Comparison of ENCODE assay signal across 21 cellular contexts in genomic region chr10:21603721-21604120, GRCh38.
"Had no signal": no experiment of that assay in that cellular context is flagged by ENCODE, and none has a peak within 500 bp of the region (broad histone marks: within the 10 kb centered on the region; RNA-seq: fewer than 3 reads in every experiment).

No MANE protein-coding gene starts in this region.

- H3K27me3 ChIP-seq: heart left ventricle, pancreas, right lobe of liver, testis, tibial nerve, upper lobe of right lung, vagina had no signal

- ATAC-seq: heart left ventricle; left lobe of liver; natural killer cell; pancreas; right lobe of liver; stimulated activated naive B cell treated with anti-CD40 and anti-IgM and Interleukin-4, amounts not matched to agents 10 μg/mL and 1 μg/mL and 100 μg/mL, for 72 hours; stimulated activated naive CD8-positive, alpha-beta T cell treated with anti-CD3 and anti-CD28 coated beads, Interleukin-15, amount 100 ng/mL, for 72 hours; upper lobe of right lung had no signal

- H3K27me3 Mint-ChIP-seq: dendritic cell treated with granulocyte-macrophage colony-stimulating factor and Interleukin-4, amounts not matched to agents 40 ng/mL and 50 ng/mL, for 4 days; stimulated activated naive B cell treated with anti-CD40 and anti-IgM and Interleukin-4, amounts not matched to agents 10 μg/mL and 1 μg/mL and 100 μg/mL, for 72 hours; stimulated activated naive CD8-positive, alpha-beta T cell treated with anti-CD3 and anti-CD28 coated beads, Interleukin-15, amount 100 ng/mL, for 72 hours had no signal

- H3K9me3 Mint-ChIP-seq: dendritic cell treated with granulocyte-macrophage colony-stimulating factor and Interleukin-4, amounts not matched to agents 40 ng/mL and 50 ng/mL, for 4 days; stimulated activated naive CD8-positive, alpha-beta T cell treated with anti-CD3 and anti-CD28 coated beads, Interleukin-15, amount 100 ng/mL, for 72 hours had no signal

- H3K4me1 ChIP-seq: pancreas, prostate gland, testis had no signal

- DNase-seq: foreskin melanocyte; heart left ventricle; hippocampal formation; kidney glomerular epithelial cell; mammary epithelial cell; natural killer cell; occipital lobe; pancreas; right lobe of liver; stimulated activated CD4-positive, alpha-beta T cell treated with anti-CD3 and anti-CD28 coated beads, Interleukin-2, amount 100 ng/mL, for 24 hours; stimulated activated CD4-positive, alpha-beta T cell treated with anti-CD3 and anti-CD28 coated beads, Interleukin-4, amount 100 ng/mL, for 4 hours; stimulated activated naive B cell treated with anti-CD40 and anti-IgM and Interleukin-4, amounts not matched to agents 10 μg/mL and 1 μg/mL and 100 μg/mL, for 72 hours; stimulated activated naive CD8-positive, alpha-beta T cell treated with anti-CD3 and anti-CD28 coated beads, Interleukin-15, amount 100 ng/mL, for 72 hours; testis; upper lobe of right lung had no signal

- H3K27ac Mint-ChIP-seq: dendritic cell treated with granulocyte-macrophage colony-stimulating factor and Interleukin-4, amounts not matched to agents 40 ng/mL and 50 ng/mL, for 4 days; mesothelial cell of epicardium; natural killer cell; stimulated activated naive B cell treated with anti-CD40 and anti-IgM and Interleukin-4, amounts not matched to agents 10 μg/mL and 1 μg/mL and 100 μg/mL, for 72 hours had no signal

- H3K4me3 Mint-ChIP-seq: dendritic cell treated with granulocyte-macrophage colony-stimulating factor and Interleukin-4, amounts not matched to agents 40 ng/mL and 50 ng/mL, for 4 days; mesothelial cell of epicardium; natural killer cell; stimulated activated naive B cell treated with anti-CD40 and anti-IgM and Interleukin-4, amounts not matched to agents 10 μg/mL and 1 μg/mL and 100 μg/mL, for 72 hours; stimulated activated naive CD8-positive, alpha-beta T cell treated with anti-CD3 and anti-CD28 coated beads, Interleukin-15, amount 100 ng/mL, for 72 hours had no signal

- H3K36me3 ChIP-seq: pancreas, prostate gland had no signal

- H3K27ac ChIP-seq: heart left ventricle, pancreas, prostate gland, right lobe of liver, testis, tibial nerve, upper lobe of right lung, vagina had no signal

- H3K4me3 ChIP-seq: heart left ventricle, pancreas, prostate gland, right lobe of liver, testis, tibial nerve, upper lobe of right lung, vagina had no signal

- H3K9me3 ChIP-seq: pancreas, prostate gland, testis, tibial nerve, upper lobe of right lung, vagina had no signal
